ENCODE assay signal across 24 cellular contexts in the genomic region with DNA sequence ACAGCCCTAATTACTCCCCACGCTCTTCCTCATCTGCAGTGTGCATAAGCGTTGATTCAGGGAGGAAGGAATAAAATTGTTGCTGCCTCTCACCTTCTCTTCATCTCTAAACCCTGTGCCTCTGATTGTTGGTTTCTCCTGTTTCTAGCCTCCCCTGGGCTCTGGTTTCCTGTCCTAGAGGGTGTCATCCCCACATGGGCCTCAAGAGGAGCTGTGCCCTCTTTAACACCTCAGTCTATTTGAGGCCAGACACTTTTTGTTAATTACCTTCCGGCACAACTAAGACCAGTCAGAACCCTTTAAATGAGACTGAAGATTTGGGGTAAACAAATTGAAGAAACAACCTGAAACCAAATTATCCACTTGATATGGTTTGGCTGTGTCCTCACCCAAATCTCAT. TPM values are rescaled to one million over a fixed set of nuclear protein-coding genes. Genes with fewer than 3 reads are reported as not detected.
DNase-seq lines count a peak whose midpoint lies in the region; ATAC-seq and TF ChIP-seq lines count a peak whose summit lies in the region.
"Had no signal": no experiment of that assay in that cellular context is flagged by ENCODE, and none has a peak within 500 bp of the region (broad histone marks: within the 10 kb centered on the region; RNA-seq: fewer than 3 reads in every experiment).

No MANE protein-coding gene starts in this region.

- CTCF ChIA-PET in WTC11 (lab: Charles Lee): interaction anchor here (0.7 to 1.1 kb wide), 4 partner anchors 21 to 226 kb away, joined by 3 read pairs; no protein-coding TSS in a partner anchor

- H3K4me3 Mint-ChIP-seq in WTC11: no peak overlapping the region
- H3K4me3 Mint-ChIP-seq: activated naive CD8-positive, alpha-beta T cell; activated T-cell treated with anti-CD3 and anti-CD28 coated beads, Interleukin-2, amount 50 U/mL, for 4 hours had no signal

- H3K4me1 Mint-ChIP-seq in WTC11: peaks cover 4% of the 10 kb centered on the region; the same call in 1 of the 2 replicates

- peaks cover 53% of the 10 kb centered on the region for H3K27me3 ChIP-seq in foreskin keratinocyte
- H3K27me3 ChIP-seq: breast epithelium had no signal

- POLR2A ChIA-PET in WTC11 (lab: Charles Lee): no interaction called here

- no peak overlapping the region for H3K27ac ChIP-seq in foreskin keratinocyte
- H3K27ac ChIP-seq: breast epithelium, thoracic aorta had no signal

- peak; percentile 73 for ATAC-seq in WTC11
- peak; percentile 20 for ATAC-seq in foreskin keratinocyte
- ATAC-seq in stimulated activated naive CD8-positive, alpha-beta T cell treated with anti-CD3 and anti-CD28 coated beads, Interleukin-15, Interleukin-2, amounts not matched to agents 100 U/mL and 50 U/mL, for 24 hours: no peak
- ATAC-seq in HG03460 (IDR thresholded peaks at IDR 0.05; ENCODE audit: unreplicated experiment): no peak
- ATAC-seq: left ventricle myocardium superior had no signal

- peak; percentile 12 for TF ChIP-seq CTCF in AG10803 (conservative IDR thresholded peaks at IDR 0.05; ENCODE audit: low read length)
- peak; percentile 39 for TF ChIP-seq CTCF in GM12873 (IDR thresholded peaks at IDR 0.05; ENCODE audit: insufficient read depth, low read depth, low read length, missing control alignments)
- TF ChIP-seq CTCF in WTC11 (IDR thresholded peaks at IDR 0.05): peak; percentile 27; the same call in 1 of the 2 replicates
- peak; percentile 41 for TF ChIP-seq CTCF in foreskin keratinocyte (conservative IDR thresholded peaks at IDR 0.05)

- no peak overlapping the region for H3K4me3 ChIP-seq in AG10803 (ENCODE audit: low read length)
- H3K4me3 ChIP-seq: breast epithelium, thoracic aorta had no signal

- DNase-seq in AG10803 (ENCODE audit: low read depth): no peak
- no peak for DNase-seq in WTC11 (ENCODE audit: low spot score)
- no peak for DNase-seq in foreskin keratinocyte
- no peak for DNase-seq in epidermal melanocyte (ENCODE audit: insufficient read length, low spot score)
- no peak for DNase-seq in stimulated activated naive CD8-positive, alpha-beta T cell treated with anti-CD3 and anti-CD28 coated beads, Interleukin-15, Interleukin-2, amounts not matched to agents 100 U/mL and 50 U/mL, for 24 hours
- no peak for DNase-seq in NCI-H2029 (lab: John Stamatoyannopoulos, UW)
- DNase-seq: activated CD4-positive, alpha-beta T cell treated with anti-CD3 and anti-CD28 coated beads, Interleukin-2, amount 50 U/mL, for 4 hours; activated T-cell treated with anti-CD3 and anti-CD28 coated beads, Interleukin-2, amount 50 U/mL, for 4 hours; COR-L47; effector CD4-positive, alpha-beta T cell; foreskin melanocyte; left ventricle myocardium superior; NCI-H1105; NCI-H2171; NCI-H82; small intestine; stimulated activated CD4-positive, alpha-beta T cell treated with anti-CD3 and anti-CD28 coated beads, Interleukin-4, amount 100 ng/mL, for 4 hours; stimulated activated CD8-positive, alpha-beta memory T cell treated with anti-CD3 and anti-CD28 coated beads, Interleukin-4, amount 100 ng/mL, for 48 hours had no signal

- no peaks in the 10 kb centered on the region for H3K4me1 ChIP-seq in foreskin keratinocyte
- H3K4me1 ChIP-seq: breast epithelium had no signal

- peaks cover 4% of the 10 kb centered on the region; the same call in 1 of the 2 replicates for H3K27me3 Mint-ChIP-seq in WTC11 (ENCODE audit: low read depth)
- H3K27me3 Mint-ChIP-seq: activated naive CD8-positive, alpha-beta T cell had no signal

- no peak overlapping the region for H3K27ac Mint-ChIP-seq in WTC11
- H3K27ac Mint-ChIP-seq: activated naive CD8-positive, alpha-beta T cell had no signal

- peaks cover 8% of the 10 kb centered on the region for H3K36me3 Mint-ChIP-seq in WTC11
- H3K36me3 Mint-ChIP-seq: activated naive CD8-positive, alpha-beta T cell had no signal

- H3K9me3 Mint-ChIP-seq in WTC11: peaks cover 39% of the 10 kb centered on the region

TF ChIP-seq in WTC11, 78 proteins besides CTCF, POLR2A, EP300 and RAD21:
- TF ChIP-seq NFATC4 (CRISPR knock-in tag; IDR thresholded peaks at IDR 0.05) (no peak), ATF1 (CRISPR knock-in tag; IDR thresholded peaks at IDR 0.05) (no peak), ZNF263 (CRISPR knock-in tag; IDR thresholded peaks at IDR 0.05; ENCODE audit: low read depth) (no peak), NR1H2 (CRISPR knock-in tag; IDR thresholded peaks at IDR 0.05) (no peak), RORB (CRISPR knock-in tag; IDR thresholded peaks at IDR 0.05) (no peak), RELA (CRISPR knock-in tag; IDR thresholded peaks at IDR 0.05; ENCODE audit: borderline replicate concordance) (no peak), CREB1 (CRISPR knock-in tag; IDR thresholded peaks at IDR 0.05) (no peak), MYBL2 (CRISPR knock-in tag; IDR thresholded peaks at IDR 0.05) (no peak), NFYB (CRISPR knock-in tag; conservative IDR thresholded peaks at IDR 0.05; ENCODE audit: low read depth) (no peak), NR3C1 (CRISPR knock-in tag; conservative IDR thresholded peaks at IDR 0.05; ENCODE audit: low read depth) (no peak), ATF3 (CRISPR knock-in tag; conservative IDR thresholded peaks at IDR 0.05) (no peak), HMGA2 (CRISPR knock-in tag; IDR thresholded peaks at IDR 0.05) (no peak), NR2C2 (CRISPR knock-in tag; IDR thresholded peaks at IDR 0.05) (no peak)
- TF ChIP-seq, protein P1, sequence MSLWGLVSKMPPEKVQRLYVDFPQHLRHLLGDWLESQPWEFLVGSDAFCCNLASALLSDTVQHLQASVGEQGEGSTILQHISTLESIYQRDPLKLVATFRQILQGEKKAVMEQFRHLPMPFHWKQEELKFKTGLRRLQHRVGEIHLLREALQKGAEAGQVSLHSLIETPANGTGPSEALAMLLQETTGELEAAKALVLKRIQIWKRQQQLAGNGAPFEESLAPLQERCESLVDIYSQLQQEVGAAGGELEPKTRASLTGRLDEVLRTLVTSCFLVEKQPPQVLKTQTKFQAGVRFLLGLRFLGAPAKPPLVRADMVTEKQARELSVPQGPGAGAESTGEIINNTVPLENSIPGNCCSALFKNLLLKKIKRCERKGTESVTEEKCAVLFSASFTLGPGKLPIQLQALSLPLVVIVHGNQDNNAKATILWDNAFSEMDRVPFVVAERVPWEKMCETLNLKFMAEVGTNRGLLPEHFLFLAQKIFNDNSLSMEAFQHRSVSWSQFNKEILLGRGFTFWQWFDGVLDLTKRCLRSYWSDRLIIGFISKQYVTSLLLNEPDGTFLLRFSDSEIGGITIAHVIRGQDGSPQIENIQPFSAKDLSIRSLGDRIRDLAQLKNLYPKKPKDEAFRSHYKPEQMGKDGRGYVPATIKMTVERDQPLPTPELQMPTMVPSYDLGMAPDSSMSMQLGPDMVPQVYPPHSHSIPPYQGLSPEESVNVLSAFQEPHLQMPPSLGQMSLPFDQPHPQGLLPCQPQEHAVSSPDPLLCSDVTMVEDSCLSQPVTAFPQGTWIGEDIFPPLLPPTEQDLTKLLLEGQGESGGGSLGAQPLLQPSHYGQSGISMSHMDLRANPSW (CRISPR knock-in tag; conservative IDR thresholded peaks at IDR 0.05; ENCODE audit: low read depth): no peak
- TF ChIP-seq, protein P2, sequence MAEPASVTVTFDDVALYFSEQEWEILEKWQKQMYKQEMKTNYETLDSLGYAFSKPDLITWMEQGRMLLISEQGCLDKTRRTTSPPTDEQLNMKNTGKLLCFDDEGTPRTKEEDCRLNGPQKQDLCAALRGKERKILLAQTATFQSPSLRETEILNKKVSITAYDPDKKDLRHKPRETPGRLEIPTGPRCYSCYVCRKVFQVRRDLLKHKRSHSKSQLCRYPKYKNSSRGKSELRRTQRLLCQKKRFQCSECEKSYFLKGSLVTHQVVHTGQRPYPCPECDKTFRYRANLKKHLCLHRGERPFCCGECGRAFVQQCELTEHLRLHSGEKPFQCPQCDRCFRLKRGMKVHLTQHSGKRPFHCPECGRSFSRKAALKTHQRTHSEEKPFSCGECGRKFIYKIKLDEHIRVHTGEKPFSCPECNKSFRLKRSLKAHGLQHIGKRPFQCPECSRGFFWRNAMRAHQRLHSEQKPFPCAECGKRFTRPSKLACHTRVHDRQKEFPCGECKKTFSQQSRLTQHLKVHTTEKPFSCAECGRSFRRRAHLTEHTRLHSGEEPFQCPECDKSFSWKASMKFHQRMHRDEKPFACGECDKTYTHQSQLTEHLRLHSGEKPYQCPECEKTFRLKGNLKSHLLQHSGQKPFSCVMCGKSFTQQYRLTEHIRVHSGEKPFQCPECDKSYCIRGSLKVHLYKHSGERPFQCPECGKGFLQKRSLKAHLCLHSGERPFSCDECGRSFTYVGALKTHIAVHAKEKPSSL (CRISPR knock-in tag; conservative IDR thresholded peaks at IDR 0.05): no peak

RNA-seq across cellular contexts. Expression of gene CTAGE1, which starts 9.7 kb away (rescaled TPM):
- total RNA-seq in WTC11 (2021): not detected in 3 replicates
- not detected in 2 replicates for total RNA-seq in foreskin keratinocyte
- polyA plus RNA-seq in foreskin keratinocyte: not detected in 2 replicates
- total RNA-seq: activated T-cell treated with anti-CD3 and anti-CD28 coated beads, Interleukin-2, amount 50 U/mL, for 4 hours; breast epithelium; left ventricle myocardium superior; posterior vena cava; thoracic aorta had no signal
- polyA plus RNA-seq: small intestine had no signal

Comparison
In these comparisons a context has a peak if more than half of its experiments do, and no peak if none do; other contexts are left out.
1. ATAC-seq: peak in WTC11 (single experiment) and foreskin keratinocyte (single experiment); none in stimulated activated naive CD8-positive, alpha-beta T cell treated with anti-CD3 and anti-CD28 coated beads, Interleukin-15, Interleukin-2, amounts not matched to agents 100 U/mL and 50 U/mL, for 24 hours (single experiment) and HG03460 (single experiment).
2. Peak in every context shown above with its lines, with median percentiles within 50 percentile points of each other: CTCF ChIP-seq.